8 cellular contexts compared by ENCODE assay signal in the genomic region with DNA sequence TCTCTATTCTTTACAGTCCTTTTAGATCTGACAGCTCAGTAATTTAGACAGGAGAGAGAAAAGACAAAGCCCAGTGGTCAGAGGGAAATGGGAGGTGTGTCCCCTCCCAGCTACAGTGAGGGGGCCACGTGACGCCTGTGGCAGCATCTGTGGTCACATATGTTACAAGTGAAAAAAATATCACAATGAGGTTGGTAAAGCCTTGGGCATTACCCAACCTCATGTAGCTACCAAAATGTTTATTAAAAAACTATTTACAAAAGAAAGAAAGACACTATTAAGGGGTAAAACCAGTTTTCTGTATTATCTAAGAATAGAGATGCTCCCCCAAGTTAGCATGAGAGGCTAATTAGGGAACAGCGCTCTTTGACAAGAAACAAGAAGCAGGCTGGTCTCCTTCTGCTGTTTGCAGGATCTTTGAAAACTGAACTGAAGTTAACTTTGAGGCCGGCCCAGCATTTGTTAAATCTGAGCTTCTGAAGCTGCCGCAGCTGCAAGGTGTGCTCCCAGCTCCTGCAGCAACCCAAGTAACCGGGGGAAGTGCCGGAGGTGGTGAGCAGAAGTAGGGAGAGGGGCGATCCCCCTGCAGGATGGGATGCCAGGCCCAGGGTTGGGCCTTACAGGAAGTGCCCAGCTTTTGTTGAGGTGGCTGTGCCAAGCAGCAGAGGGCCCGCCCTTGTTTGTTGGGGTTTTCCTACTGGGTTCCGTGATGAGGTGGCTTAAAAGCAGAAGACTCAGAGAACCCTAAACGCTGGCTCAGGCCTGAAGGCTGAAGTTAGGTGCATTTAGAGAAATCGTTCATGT. TPM values are rescaled to one million over a fixed set of nuclear protein-coding genes. Genes with fewer than 3 reads are reported as not detected.
DNase-seq lines count a peak whose midpoint lies in the region; ATAC-seq and TF ChIP-seq lines count a peak whose summit lies in the region.

No MANE protein-coding gene starts in this region.

- no peaks in the 10 kb centered on the region for H3K9me3 Mint-ChIP-seq in activated CD8-positive, alpha-beta T cell treated with anti-CD3 and anti-CD28 coated beads for 36 hours
- H3K9me3 Mint-ChIP-seq in glutamatergic neuron (ENCODE audit: unreplicated experiment) = peaks cover 12% of the 10 kb centered on the region

- POLR2A ChIA-PET in activated CD8-positive, alpha-beta T cell treated with anti-CD3 and anti-CD28 coated beads for 36 hours (lab: Charles Lee) = interaction anchor here (0.6 to 2.3 kb wide), 8 partner anchors 11 to 310 kb away, joined by 3 to 10 read pairs (median 4); a partner anchor contains a TSS

- DNase-seq in DND-41 (peak; percentile 25), KBM-7 (peak; percentile 32), glutamatergic neuron (peak; percentile 33), HT-29 (ENCODE audit: low spot score) (no peak), NCI-H526 (lab: John Stamatoyannopoulos, UW) (no peak)
- DNase-seq in activated CD8-positive, alpha-beta T cell treated with anti-CD3 and anti-CD28 coated beads for 36 hours = peak; percentile 88
- peak; percentile 51 to 59 for DNase-seq in stimulated activated CD4-positive, alpha-beta T cell treated with anti-CD3 and anti-CD28 coated beads, Interleukin-2, amount 100 ng/mL, for 48 hours

- intact Hi-C loops in activated CD8-positive, alpha-beta T cell treated with anti-CD3 and anti-CD28 coated beads for 36 hours (cut with micrococcal nuclease) = no loop called here

- TF ChIP-seq CTCF in DND-41 (IDR thresholded peaks at IDR 0.05; ENCODE audit: borderline replicate concordance, extremely low read depth, low read length, poor library complexity, severe bottlenecking) (no peak), glutamatergic neuron (IDR thresholded peaks at IDR 0.05; ENCODE audit: partially characterized antibody, unreplicated experiment) (no peak)
- no peak for TF ChIP-seq CTCF in activated CD8-positive, alpha-beta T cell treated with anti-CD3 and anti-CD28 coated beads for 36 hours (IDR thresholded peaks at IDR 0.05)

- H3K4me1 Mint-ChIP-seq in activated CD8-positive, alpha-beta T cell treated with anti-CD3 and anti-CD28 coated beads for 36 hours (ENCODE audit: low read depth) = peaks cover 75% of the 10 kb centered on the region
- H3K4me1 Mint-ChIP-seq in glutamatergic neuron (ENCODE audit: low read depth, unreplicated experiment) = peaks cover 56% of the 10 kb centered on the region

- H3K9me3 ChIP-seq in DND-41 (ENCODE audit: insufficient read depth, low read length, severe bottlenecking) = no peaks in the 10 kb centered on the region

- H3K79me2 ChIP-seq in DND-41 (ENCODE audit: insufficient read depth, low read length) = no peaks in the 10 kb centered on the region

- H3K4me3 Mint-ChIP-seq in activated CD8-positive, alpha-beta T cell treated with anti-CD3 and anti-CD28 coated beads for 36 hours = peak overlapping the region; percentile 71
- H3K4me3 Mint-ChIP-seq in glutamatergic neuron (ENCODE audit: unreplicated experiment) = peak overlapping the region; percentile 41

- H3K9ac ChIP-seq in DND-41 (ENCODE audit: low read depth, low read length) = no peak overlapping the region

- peak overlapping the region; percentile 94 for H3K27ac Mint-ChIP-seq in activated CD8-positive, alpha-beta T cell treated with anti-CD3 and anti-CD28 coated beads for 36 hours
- H3K27ac Mint-ChIP-seq in glutamatergic neuron (ENCODE audit: unreplicated experiment) = peak overlapping the region; percentile 97

- H2AFZ ChIP-seq in DND-41 (ENCODE audit: low read depth, low read length) = no peak overlapping the region

- no peaks in the 10 kb centered on the region for H3K27me3 ChIP-seq in DND-41 (ENCODE audit: insufficient read depth, low read length, poor library complexity)

- no peak overlapping the region for H3K4me3 ChIP-seq in DND-41 (ENCODE audit: low read depth in 1 of 2, low read length in 2 of 2)

- CTCF ChIA-PET in activated CD8-positive, alpha-beta T cell treated with anti-CD3 and anti-CD28 coated beads for 36 hours (lab: Charles Lee) = interaction anchor here (0.7 to 2.8 kb wide), 10 partner anchors 9 to 183 kb away, joined by 3 to 7 read pairs (median 4); a partner anchor contains a TSS

- no peak overlapping the region for H3K27ac ChIP-seq in DND-41 (ENCODE audit: low read length)

- no peak overlapping the region for H3K4me2 ChIP-seq in DND-41 (ENCODE audit: insufficient read depth, low read length)

- peaks cover 22% of the 10 kb centered on the region for H3K4me1 ChIP-seq in DND-41 (ENCODE audit: insufficient read depth, low read length)

- ATAC-seq in DND-41 (ENCODE audit: insufficient read depth, low read depth) (peak; percentile 67), GM21390 (IDR thresholded peaks at IDR 0.05; ENCODE audit: unreplicated experiment) (peak; percentile 67)
- ATAC-seq in activated CD8-positive, alpha-beta T cell treated with anti-CD3 and anti-CD28 coated beads for 36 hours = peak; percentile 93

- no peaks in the 10 kb centered on the region for H3K27me3 Mint-ChIP-seq in activated CD8-positive, alpha-beta T cell treated with anti-CD3 and anti-CD28 coated beads for 36 hours
- peaks cover 6% of the 10 kb centered on the region for H3K27me3 Mint-ChIP-seq in glutamatergic neuron (ENCODE audit: unreplicated experiment)

- no peaks in the 10 kb centered on the region for H3K36me3 Mint-ChIP-seq in activated CD8-positive, alpha-beta T cell treated with anti-CD3 and anti-CD28 coated beads for 36 hours (ENCODE audit: low read depth)
- no peaks in the 10 kb centered on the region for H3K36me3 Mint-ChIP-seq in glutamatergic neuron (ENCODE audit: unreplicated experiment)

- H3K36me3 ChIP-seq in DND-41 (ENCODE audit: insufficient read depth, low read length) = no peaks in the 10 kb centered on the region

- in situ Hi-C loops in KBM-7 (cut with MboI; ENCODE audit: low pct_unique_long_range_greater_than_20kb, low sequenced_read_pairs) = no loop called here

- no peaks in the 10 kb centered on the region for H4K20me1 ChIP-seq in DND-41 (ENCODE audit: insufficient read depth, low read length)

RNA-seq across cellular contexts. Expression of a gene that starts 42.6 kb away (rescaled TPM):
- total RNA-seq in activated CD8-positive, alpha-beta T cell treated with anti-CD3 and anti-CD28 coated beads for 36 hours = 10 to 100 TPM; 19.4 to 19.7 TPM
- 71.1 TPM for total RNA-seq in glutamatergic neuron (ENCODE audit: unreplicated experiment)
- 2.5 and 3.0 TPM in 2 replicates for total RNA-seq in HT-29 (2014; rRNA removed; shearing (Covaris generic))

Comparison
In these comparisons a context has a peak if more than half of its experiments do, and no peak if none do; other contexts are left out.
1. DNase-seq: peak in DND-41 (single experiment), KBM-7 (single experiment), activated CD8-positive, alpha-beta T cell treated with anti-CD3 and anti-CD28 coated beads for 36 hours (single experiment), glutamatergic neuron (single experiment) and stimulated activated CD4-positive, alpha-beta T cell treated with anti-CD3 and anti-CD28 coated beads, Interleukin-2, amount 100 ng/mL, for 48 hours (2 of 2); none in HT-29 (single experiment) and NCI-H526 (0 of 2).
2. Peak in every context shown above with its lines, with median percentiles within 50 percentile points of each other: ATAC-seq.